In genomic region chr22:31106651-31107205, GRCh38 we compare ENCODE assay signal across 2 cellular contexts.
TF ChIP-seq lines count a peak whose summit lies in the region.

No MANE protein-coding gene starts in this region.

TF ChIP-seq in A549, 52 proteins besides CTCF, POLR2A, EP300 and RAD21:
- no peak for TF ChIP-seq KDM5A (IDR thresholded peaks at IDR 0.05)
- no peak for TF ChIP-seq NFE2L2 (conservative IDR thresholded peaks at IDR 0.05; ENCODE audit: low read length)
- TF ChIP-seq MYC (IDR thresholded peaks at IDR 0.05; ENCODE audit: borderline replicate concordance, low read length) = no peak
- TF ChIP-seq POLR2AphosphoS2 (conservative IDR thresholded peaks at IDR 0.05; ENCODE audit: low read length) = no peak
- no peak for TF ChIP-seq JUNB (IDR thresholded peaks at IDR 0.05)
- no peak for TF ChIP-seq TP53 (CRISPR knock-in tag; IDR thresholded peaks at IDR 0.05)
- TF ChIP-seq BCL3 (IDR thresholded peaks at IDR 0.05) = no peak
- TF ChIP-seq SREBF2 (IDR thresholded peaks at IDR 0.05) = no peak
- no peak for TF ChIP-seq HOXB13 (CRISPR knock-in tag; IDR thresholded peaks at IDR 0.05; ENCODE audit: low read depth)
- TF ChIP-seq CEBPB (IDR thresholded peaks at IDR 0.05) = no peak
- TF ChIP-seq HMGXB4 (CRISPR knock-in tag; IDR thresholded peaks at IDR 0.05; ENCODE audit: borderline replicate concordance) = no peak
- TF ChIP-seq JUN (IDR thresholded peaks at IDR 0.05) = no peak
- no peak for TF ChIP-seq EHMT2 (IDR thresholded peaks at IDR 0.05; ENCODE audit: low read depth)
- no peak for TF ChIP-seq RARB (CRISPR knock-in tag; IDR thresholded peaks at IDR 0.05)
- no peak for TF ChIP-seq NR3C1 (IDR thresholded peaks at IDR 0.05)
- TF ChIP-seq RFX5 (IDR thresholded peaks at IDR 0.05) = no peak

TF ChIP-seq in IMR-90, 13 proteins besides CTCF, POLR2A, EP300 and RAD21:
- TF ChIP-seq USF2 (IDR thresholded peaks at IDR 0.05; ENCODE audit: low read depth, low read length) (peak; percentile 10; the same call in 1 of the 2 replicates), RCOR1 (IDR thresholded peaks at IDR 0.05; ENCODE audit: insufficient replicate concordance, low read length) (no peak), ELK1 (IDR thresholded peaks at IDR 0.05; ENCODE audit: borderline replicate concordance, low read depth, low read length) (no peak)
